ENCODE assay signal across 8 cellular contexts in the genomic region with DNA sequence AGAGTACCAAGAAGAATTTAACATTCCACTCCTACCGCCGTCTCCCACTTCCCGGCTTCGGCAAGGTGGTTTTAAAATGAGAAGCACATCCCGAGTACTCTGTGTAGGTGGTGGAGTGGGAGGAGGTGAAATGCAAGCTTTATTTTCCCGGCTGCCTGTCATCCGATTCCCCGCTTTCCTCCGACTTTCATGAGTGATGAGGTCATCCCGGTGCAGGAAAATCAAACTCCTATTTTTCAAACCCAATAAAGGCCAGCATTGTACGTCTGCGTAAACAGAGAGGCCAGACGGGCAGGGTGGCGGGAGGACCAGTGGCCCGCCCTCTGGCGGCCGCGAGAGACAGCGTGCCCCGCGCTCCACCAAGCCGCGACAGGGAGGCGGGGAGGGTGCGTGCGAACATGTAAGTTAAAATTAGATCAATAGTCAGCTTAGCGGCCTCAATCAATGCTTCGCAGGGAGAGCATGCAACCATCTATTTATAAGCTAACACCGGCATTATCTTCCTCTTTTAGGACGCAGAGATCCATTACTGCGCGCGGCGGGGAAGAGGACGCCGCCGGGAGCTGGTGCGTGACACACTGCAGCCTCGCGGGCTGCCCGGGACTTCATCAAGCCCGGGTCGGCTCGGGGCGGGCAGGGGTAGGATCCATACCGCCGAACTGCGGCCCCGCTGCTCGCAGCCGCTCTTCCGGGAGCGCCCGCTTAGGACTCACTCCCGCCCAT.
A peak's percentile ranks its signal among the peaks of the same experiment; 100 is the strongest.
DNase-seq lines count a peak whose midpoint lies in the region; ATAC-seq and TF ChIP-seq lines count a peak whose summit lies in the region.

No MANE protein-coding gene starts in this region.

- H3F3A ChIP-seq in neural progenitor cell (ENCODE audit: low read depth), result peaks cover 26% of the 10 kb centered on the region

- no peaks in the 10 kb centered on the region for H4K20me1 ChIP-seq in neural progenitor cell (ENCODE audit: low read depth)

- POLR2A ChIA-PET in RWPE1 (lab: Yijun Ruan, JAX; ENCODE audit: low non-redundant PET), result no interaction called here

- H3K27ac Mint-ChIP-seq in IgD-negative memory B cell (no peak overlapping the region), neural progenitor cell (peak overlapping the region; percentile 78)

- no peaks in the 10 kb centered on the region for H3K79me2 ChIP-seq in neural progenitor cell (ENCODE audit: low read depth)

- H3K4me1 Mint-ChIP-seq in IgD-negative memory B cell (peaks cover 4 to 9% (median 5%) of the 10 kb centered on the region in 3 donors), neural progenitor cell (peaks cover 13% of the 10 kb centered on the region)

- no peaks in the 10 kb centered on the region for H3K9me3 Mint-ChIP-seq in IgD-negative memory B cell
- no peaks in the 10 kb centered on the region for H3K9me3 Mint-ChIP-seq in neural progenitor cell

- H3K36me3 Mint-ChIP-seq in IgD-negative memory B cell (no peaks in the 10 kb centered on the region), neural progenitor cell (no peaks in the 10 kb centered on the region)

- H3K9ac ChIP-seq in neural progenitor cell (no peak overlapping the region), stomach smooth muscle (ENCODE audit: low read length in 2 of 2) (peak overlapping the region; percentile 21 to 27)

- no peaks in the 10 kb centered on the region for H3K9me3 ChIP-seq in neural progenitor cell (ENCODE audit: low read depth)
- no peaks in the 10 kb centered on the region for H3K9me3 ChIP-seq in stomach smooth muscle (ENCODE audit: control insufficient read depth in 2 of 2, low read length in 2 of 2)

- ATAC-seq in GM21717 (IDR thresholded peaks at IDR 0.05; ENCODE audit: unreplicated experiment) (peak; percentile 85), foreskin keratinocyte (peak; percentile 97)

- peaks cover 2% of the 10 kb centered on the region for H3K27me3 ChIP-seq in foreskin keratinocyte
- peaks cover 35% of the 10 kb centered on the region for H3K27me3 ChIP-seq in neural progenitor cell
- H3K27me3 ChIP-seq in stomach smooth muscle (ENCODE audit: control insufficient read depth in 1 of 2, insufficient read depth in 2 of 2, low read length in 2 of 2), result no peaks in the 10 kb centered on the region

- peak overlapping the region; percentile 86 to 92 (median 90) for H3K4me3 Mint-ChIP-seq in IgD-negative memory B cell
- H3K4me3 Mint-ChIP-seq in neural progenitor cell, result peak overlapping the region; percentile 87

- H3K27me3 Mint-ChIP-seq in IgD-negative memory B cell, result peaks cover 15% of the 10 kb centered on the region
- peaks cover 7% of the 10 kb centered on the region for H3K27me3 Mint-ChIP-seq in neural progenitor cell (ENCODE audit: insufficient read depth, low read depth)

- DNase-seq in DMS153 treated with DMSO at 0.1 percent for 48 hours (lab: John Stamatoyannopoulos, UW; ENCODE audit: unreplicated experiment) (peak; percentile 55), RWPE1 (ENCODE audit: low spot score) (peak; percentile 76), activated gamma-delta T cell treated with Interleukin-2 at 50 U/mL for 16 hours (peak; percentile 60), foreskin keratinocyte (peak in 1 of 2 donors; percentile 60), neural progenitor cell (ENCODE audit: low spot score) (peak; percentile 82)

- no peak overlapping the region; the same call in 1 of the 2 replicates for H3K27ac ChIP-seq in RWPE1
- no peak overlapping the region for H3K27ac ChIP-seq in foreskin keratinocyte
- no peak overlapping the region for H3K27ac ChIP-seq in neural progenitor cell
- H3K27ac ChIP-seq in stomach smooth muscle (ENCODE audit: low read length), result no peak overlapping the region

- H3K4me3 ChIP-seq in neural progenitor cell, result peak overlapping the region; percentile 62
- peak overlapping the region; percentile 69 to 81 for H3K4me3 ChIP-seq in stomach smooth muscle (ENCODE audit: low read length in 2 of 2)

- H3K4me1 ChIP-seq in foreskin keratinocyte (peaks cover 7% of the 10 kb centered on the region), neural progenitor cell (peaks cover 6% of the 10 kb centered on the region), stomach smooth muscle (ENCODE audit: control insufficient read depth, insufficient read depth, low read length) (peaks cover 12% of the 10 kb centered on the region)

- CTCF ChIA-PET in RWPE1 (lab: Yijun Ruan, JAX), result interaction anchor here (0.6 to 2.0 kb wide), 30 partner anchors 16 to 686 kb away, joined by 3 to 9 read pairs (median 3); no protein-coding TSS in a partner anchor

- H3K4me2 ChIP-seq in neural progenitor cell, result peak overlapping the region; percentile 83

- peak; percentile 97 for TF ChIP-seq CTCF in RWPE1 (conservative IDR thresholded peaks at IDR 0.05; ENCODE audit: low read depth)
- TF ChIP-seq CTCF in foreskin keratinocyte (conservative IDR thresholded peaks at IDR 0.05), result peak; percentile 89
- peak; percentile 97 for TF ChIP-seq CTCF in neural progenitor cell (IDR thresholded peaks at IDR 0.05)

- H3K36me3 ChIP-seq in neural progenitor cell (no peaks in the 10 kb centered on the region), stomach smooth muscle (ENCODE audit: control insufficient read depth in 2 of 2, insufficient read depth in 2 of 2, low read length in 2 of 2) (no peaks in the 10 kb centered on the region)

- peak overlapping the region; percentile 97 for H2AFZ ChIP-seq in neural progenitor cell (replicated peaks)
